24 cellular contexts compared by ENCODE assay signal in the genomic region with DNA sequence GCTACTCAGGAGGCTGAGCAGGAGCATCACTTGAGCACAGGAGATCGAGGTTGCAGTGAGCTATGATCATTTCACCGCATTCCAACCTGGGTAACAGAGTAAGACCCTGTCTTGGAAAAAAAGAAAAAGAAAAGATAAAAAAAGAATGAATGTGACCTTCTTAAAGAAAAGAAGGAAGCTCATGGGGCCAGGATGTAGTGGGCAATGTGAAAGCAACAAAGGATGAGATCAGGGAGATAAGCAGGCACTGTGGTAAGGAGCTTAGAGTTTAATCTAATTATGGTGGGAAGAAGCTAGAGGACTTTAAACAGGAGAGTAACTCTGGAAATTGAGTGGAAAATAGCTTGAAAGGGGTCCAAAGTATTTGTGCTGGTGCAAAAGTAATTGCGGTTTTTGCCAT.
"Had no signal": no experiment of that assay in that cellular context is flagged by ENCODE, and none has a peak within 500 bp of the region (broad histone marks: within the 10 kb centered on the region; RNA-seq: fewer than 3 reads in every experiment).

No MANE protein-coding gene starts in this region.

- H3K4me3 ChIP-seq: breast epithelium, SJSA1 had no signal

- ATAC-seq: activated CD4-positive, CD25-positive, alpha-beta regulatory T cell treated with anti-CD3 and anti-CD28 coated beads, Interleukin-2, amount 50 U/mL, for 24 hours; activated CD8-positive, alpha-beta T cell treated with anti-CD3 and anti-CD28 coated beads for 36 hours; activated T-cell treated with anti-CD3 and anti-CD28 coated beads, Interleukin-2, amount 50 U/mL, for 72 hours; PC-3 had no signal

- H3K9me3 ChIP-seq: breast epithelium, SJSA1 had no signal

- H3K4me1 ChIP-seq: breast epithelium, SJSA1 had no signal

- H3K27ac ChIP-seq: breast epithelium, SJSA1 had no signal

- DNase-seq: activated CD4-positive, alpha-beta T cell treated with anti-CD3 and anti-CD28 coated beads for 4 hours; activated CD8-positive, alpha-beta memory T cell treated with anti-CD3 and anti-CD28 coated beads, Interleukin-2, amount 50 U/mL, for 4 hours; activated CD8-positive, alpha-beta T cell treated with anti-CD3 and anti-CD28 coated beads for 36 hours; activated naive CD4-positive, alpha-beta T cell treated with anti-CD3 and anti-CD28 coated beads, Interleukin-2, amount 50 U/mL, for 16 hours; activated naive CD8-positive, alpha-beta T cell treated with anti-CD3 and anti-CD28 coated beads, Interleukin-2, amount 10 ng/mL, durations not matched to agents 7 days and 5 days; activated T-cell treated with anti-CD3 and anti-CD28 coated beads, Interleukin-2, amount 50 U/mL, for 72 hours; aorta; central memory CD4-positive, alpha-beta T cell; KBM-7; MV-4-11; NCI-H1092 treated with DMSO at 0.1 percent for 48 hours; NCI-H1417 treated with DMSO at 0.1 percent for 48 hours; NCI-H1694; NCI-H2029; NCI-H2107; NCI-H345; NCI-H510A; NCI-H526 treated with DMSO at 0.1 percent for 48 hours; PC-3; SHP77; T-helper 1 cell had no signal

- H3K27me3 ChIP-seq: breast epithelium, SJSA1 had no signal

- H3K36me3 ChIP-seq: breast epithelium, SJSA1 had no signal
